9 cellular contexts compared by ENCODE assay signal in genomic region chr15:81002004-81002253, GRCh38. TPM values are rescaled to one million over a fixed set of nuclear protein-coding genes. Genes with fewer than 3 reads are reported as not detected.
DNase-seq lines count a peak whose midpoint lies in the region; ATAC-seq, FAIRE-seq and TF ChIP-seq lines count a peak whose summit lies in the region.
"Had no signal": no experiment of that assay in that cellular context is flagged by ENCODE, and none has a peak within 500 bp of the region (broad histone marks: within the 10 kb centered on the region; RNA-seq: fewer than 3 reads in every experiment).

No MANE protein-coding gene starts in this region.

- no peaks in the 10 kb centered on the region for H3K27me3 ChIP-seq in CD8-positive, alpha-beta memory T cell (ENCODE audit: insufficient read depth, low read length, poor library complexity, severe bottlenecking)
- H3K27me3 ChIP-seq in SJCRH30, result no peaks in the 10 kb centered on the region

- H3K4me1 ChIP-seq in CD8-positive, alpha-beta memory T cell (ENCODE audit: insufficient read depth, low read length), result peaks cover 46% of the 10 kb centered on the region
- H3K4me1 ChIP-seq in SJCRH30, result no peaks in the 10 kb centered on the region

- H3K36me3 ChIP-seq in CD8-positive, alpha-beta memory T cell (ENCODE audit: insufficient read depth, low read length), result peaks cover 11% of the 10 kb centered on the region
- peaks cover 3% of the 10 kb centered on the region; the same call in 1 of the 2 replicates for H3K36me3 ChIP-seq in SJCRH30

- DNase-seq in CD8-positive, alpha-beta memory T cell, result no peak
- no peak for DNase-seq in SJCRH30
- no peak for DNase-seq in fibroblast of mammary gland (ENCODE audit: low read depth)
- DNase-seq in omental fat pad (ENCODE audit: low spot score), result no peak
- no peak for DNase-seq in GM12891 (ENCODE audit: insufficient read length, low spot score)
- DNase-seq in activated CD8-positive, alpha-beta memory T cell treated with anti-CD3 and anti-CD28 coated beads, Interleukin-2, amount 50 U/mL, for 4 hours, result no peak
- no peak for DNase-seq in NCI-H226
- DNase-seq: cerebellar nuclear complex had no signal

- peak overlapping the region in 7 of 8 donors; percentile 39 to 98 (median 70) for H3K27ac Mint-ChIP-seq in CD8-positive, alpha-beta memory T cell

- H3K4me3 Mint-ChIP-seq in CD8-positive, alpha-beta memory T cell, result peak overlapping the region; percentile 71 to 87 (median 79)

- H3K27ac ChIP-seq in CD8-positive, alpha-beta memory T cell (ENCODE audit: low read depth, low read length), result no peak overlapping the region
- H3K27ac ChIP-seq in SJCRH30, result no peak overlapping the region; the same call in 1 of the 2 replicates

- peaks cover 45 to 59% (median 53%) of the 10 kb centered on the region in 3 donors for H3K4me1 Mint-ChIP-seq in CD8-positive, alpha-beta memory T cell

- peaks cover 0 to 2% (median 0%) of the 10 kb centered on the region in 5 donors for H3K9me3 Mint-ChIP-seq in CD8-positive, alpha-beta memory T cell

- no peaks in the 10 kb centered on the region for H3K27me3 Mint-ChIP-seq in CD8-positive, alpha-beta memory T cell

- FAIRE-seq in GM12891 (lab: Jason Lieb, UNC), result no peak

- peak overlapping the region; percentile 32 for H3K4me3 ChIP-seq in CD8-positive, alpha-beta memory T cell (ENCODE audit: low read length)
- H3K4me3 ChIP-seq in SJCRH30 (peak overlapping the region; percentile 92), fibroblast of mammary gland (ENCODE audit: control insufficient read depth, low read depth, low read length) (peak overlapping the region; percentile 89)

- TF ChIP-seq POLR2A in GM12891 (IDR thresholded peaks at IDR 0.05; ENCODE audit: low read depth, low read length), result no peak

- CTCF ChIA-PET in CD8-positive, alpha-beta memory T cell (lab: Charles Lee), result interaction anchor here (1.1 to 1.9 kb wide), 5 partner anchors 13 to 264 kb away, joined by 3 to 8 read pairs (median 4); no protein-coding TSS in a partner anchor

- no peaks in the 10 kb centered on the region for H3K9me3 ChIP-seq in CD8-positive, alpha-beta memory T cell (ENCODE audit: low read length)
- H3K9me3 ChIP-seq in SJCRH30 (replicated peaks), result no peaks in the 10 kb centered on the region

- ATAC-seq in omental fat pad (ENCODE audit: low FRiP score) (peak; percentile 7), GM21717 (IDR thresholded peaks at IDR 0.05; ENCODE audit: unreplicated experiment) (no peak)

- POLR2A ChIA-PET in CD8-positive, alpha-beta memory T cell (lab: Charles Lee), result interaction anchor here (2.2 to 4.0 kb wide), 2 partner anchors 11 to 264 kb away, joined by 5 to 29 read pairs; no protein-coding TSS in a partner anchor

- TF ChIP-seq CTCF in fibroblast of mammary gland (conservative IDR thresholded peaks at IDR 0.05; ENCODE audit: control insufficient read depth, insufficient read depth, low read depth, low read length) (no peak), omental fat pad (IDR thresholded peaks at IDR 0.05) (no peak)

- H3K36me3 Mint-ChIP-seq in CD8-positive, alpha-beta memory T cell, result peaks cover 4 to 32% (median 4%) of the 10 kb centered on the region in 3 donors

TF ChIP-seq in GM12891, 5 proteins besides CTCF, POLR2A, EP300 and RAD21:
- TF ChIP-seq SPI1 (IDR thresholded peaks at IDR 0.05; ENCODE audit: low read depth, low read length), result no peak
- TF ChIP-seq POLR2AphosphoS5 (IDR thresholded peaks at IDR 0.05; ENCODE audit: low read depth, low read length), result no peak
- TF ChIP-seq POU2F2 (IDR thresholded peaks at IDR 0.05; ENCODE audit: low read depth, low read length), result no peak
- TF ChIP-seq TAF1 (IDR thresholded peaks at IDR 0.05; ENCODE audit: low read depth, low read length), result no peak
- no peak for TF ChIP-seq PAX5 (IDR thresholded peaks at IDR 0.05; ENCODE audit: insufficient read depth, low read length, severe bottlenecking)

RNA-seq across cellular contexts. Expression of gene TLNRD1, which starts 1.2 kb away (rescaled TPM):
- 10 to 100 TPM; 35.9 to 38.6 TPM for total RNA-seq in CD8-positive, alpha-beta memory T cell
- polyA plus RNA-seq in CD8-positive, alpha-beta memory T cell, result 6.3 TPM
- 16.1 and 17.3 TPM in 2 replicates for total RNA-seq in SJCRH30 (2014; rRNA removed; shearing (Covaris generic))
- 10 to 100 TPM; 39.0 to 59.4 (median 41.8) TPM for total RNA-seq in omental fat pad
- 6.8 TPM for polyA plus RNA-seq in GM12891 (2012; ENCODE audit: low read depth, missing spikeins)

RNA-seq across cellular contexts. Expression of gene MESD, which starts 12.3 kb away (rescaled TPM):
- 10 to 100 TPM; 25.7 to 30.5 TPM for total RNA-seq in CD8-positive, alpha-beta memory T cell
- 35.5 TPM for polyA plus RNA-seq in CD8-positive, alpha-beta memory T cell
- 20.5 and 22.1 TPM in 2 replicates for total RNA-seq in SJCRH30 (2014; rRNA removed; shearing (Covaris generic))
- total RNA-seq in omental fat pad, result 10 to 100 TPM; 19.5 to 26.1 (median 22.6) TPM
- 12.6 TPM for polyA plus RNA-seq in GM12891 (2012; ENCODE audit: low read depth, missing spikeins)

Comparison
In these comparisons a context has a peak if more than half of its experiments do, and no peak if none do; other contexts are left out.
1. H3K4me3 ChIP-seq: peak in every context shown above with its lines; median percentile 92 in SJCRH30; 89 in fibroblast of mammary gland; 32 in CD8-positive, alpha-beta memory T cell.